In genomic region chr11:60428517-60428916, GRCh38 we compare ENCODE assay signal across 20 cellular contexts. TPM values are rescaled to one million over a fixed set of nuclear protein-coding genes. Genes with fewer than 3 reads are reported as not detected.
DNase-seq lines count a peak whose midpoint lies in the region; ATAC-seq, FAIRE-seq and TF ChIP-seq lines count a peak whose summit lies in the region.
"Had no signal": no experiment of that assay in that cellular context is flagged by ENCODE, and none has a peak within 500 bp of the region (broad histone marks: within the 10 kb centered on the region; RNA-seq: fewer than 3 reads in every experiment).

No MANE protein-coding gene starts in this region.

- H3K9me3 Mint-ChIP-seq in Calu3 (ENCODE audit: low read depth, unreplicated experiment) (no peaks in the 10 kb centered on the region), immature natural killer cell (no peaks in the 10 kb centered on the region)
- no peaks in the 10 kb centered on the region for H3K9me3 Mint-ChIP-seq in activated CD8-positive, alpha-beta T cell treated with anti-CD3 and anti-CD28 coated beads for 36 hours
- H3K9me3 Mint-ChIP-seq: activated CD4-positive, alpha-beta memory T cell treated with anti-CD3 and anti-CD28 coated beads for 36 hours; activated naive CD8-positive, alpha-beta T cell treated with anti-CD3 and anti-CD28 coated beads, Interleukin-2, amount 10 ng/mL, durations not matched to agents 7 days and 5 days had no signal

- no peaks in the 10 kb centered on the region for H3K36me3 Mint-ChIP-seq in Calu3 (ENCODE audit: insufficient read depth, unreplicated experiment)
- H3K36me3 Mint-ChIP-seq in activated CD8-positive, alpha-beta T cell treated with anti-CD3 and anti-CD28 coated beads for 36 hours (ENCODE audit: low read depth) = no peaks in the 10 kb centered on the region
- no peaks in the 10 kb centered on the region for H3K36me3 Mint-ChIP-seq in immature natural killer cell
- H3K36me3 Mint-ChIP-seq: activated CD4-positive, alpha-beta memory T cell treated with anti-CD3 and anti-CD28 coated beads for 36 hours; activated naive CD8-positive, alpha-beta T cell treated with anti-CD3 and anti-CD28 coated beads, Interleukin-2, amount 10 ng/mL, durations not matched to agents 7 days and 5 days had no signal

- DNase-seq in Calu3 (peak; percentile 4), HS-27A (ENCODE audit: low read depth) (peak; percentile 11), NCI-H2196 (lab: John Stamatoyannopoulos, UW; ENCODE audit: unreplicated experiment) (peak; percentile 56), bronchial epithelial cell (ENCODE audit: low read depth) (peak; percentile 33), GM19238 (ENCODE audit: insufficient read length, low spot score) (no peak), immature natural killer cell (no peak)
- DNase-seq in activated CD8-positive, alpha-beta T cell treated with anti-CD3 and anti-CD28 coated beads for 36 hours = no peak
- DNase-seq: activated CD4-positive, alpha-beta memory T cell treated with anti-CD3 and anti-CD28 coated beads for 36 hours; activated naive CD8-positive, alpha-beta T cell treated with anti-CD3 and anti-CD28 coated beads, Interleukin-2, amount 10 ng/mL, durations not matched to agents 7 days and 5 days; activated T-cell treated with anti-CD3 and anti-CD28 coated beads, Interleukin-2, amount 50 U/mL, for 48 hours; NCI-H82; T-helper 1 cell; testis had no signal

- H3K27me3 Mint-ChIP-seq in Calu3 (ENCODE audit: unreplicated experiment) = peaks cover 20% of the 10 kb centered on the region
- peaks cover 9% of the 10 kb centered on the region for H3K27me3 Mint-ChIP-seq in activated CD8-positive, alpha-beta T cell treated with anti-CD3 and anti-CD28 coated beads for 36 hours
- H3K27me3 Mint-ChIP-seq in immature natural killer cell (ENCODE audit: low read depth in 3 of 3) = peaks cover 2 to 10% (median 5%) of the 10 kb centered on the region in 3 donors

- no peak overlapping the region for H3K4me3 Mint-ChIP-seq in Calu3 (ENCODE audit: low read depth, unreplicated experiment)
- H3K4me3 Mint-ChIP-seq in activated CD8-positive, alpha-beta T cell treated with anti-CD3 and anti-CD28 coated beads for 36 hours = no peak overlapping the region
- no peak overlapping the region for H3K4me3 Mint-ChIP-seq in immature natural killer cell
- H3K4me3 Mint-ChIP-seq: activated CD4-positive, alpha-beta memory T cell treated with anti-CD3 and anti-CD28 coated beads for 36 hours; activated naive CD8-positive, alpha-beta T cell treated with anti-CD3 and anti-CD28 coated beads, Interleukin-2, amount 10 ng/mL, durations not matched to agents 7 days and 5 days had no signal

- POLR2A ChIA-PET in activated CD8-positive, alpha-beta T cell treated with anti-CD3 and anti-CD28 coated beads for 36 hours (lab: Charles Lee) = no interaction called here

- CTCF ChIA-PET in Calu3 (lab: Charles Lee) = no interaction called here
- CTCF ChIA-PET in activated CD8-positive, alpha-beta T cell treated with anti-CD3 and anti-CD28 coated beads for 36 hours (lab: Charles Lee) = no interaction called here

- no peaks in the 10 kb centered on the region for H3K36me3 ChIP-seq in bronchial epithelial cell (ENCODE audit: control insufficient read depth, insufficient read depth, low read length)

- no TSS peak for BruUV-seq in Calu3 (replicated peaks; lab: Mats Ljungman, UMichigan)

- intact Hi-C loops in Calu3 (cut with micrococcal nuclease; ENCODE audit: unreplicated experiment) = no loop called here
- intact Hi-C loops in activated CD8-positive, alpha-beta T cell treated with anti-CD3 and anti-CD28 coated beads for 36 hours (cut with micrococcal nuclease) = no loop called here

- H3K4me1 Mint-ChIP-seq in Calu3 (ENCODE audit: low read depth, unreplicated experiment) (no peaks in the 10 kb centered on the region), immature natural killer cell (no peaks in the 10 kb centered on the region)
- H3K4me1 Mint-ChIP-seq in activated CD8-positive, alpha-beta T cell treated with anti-CD3 and anti-CD28 coated beads for 36 hours (ENCODE audit: low read depth) = no peaks in the 10 kb centered on the region
- H3K4me1 Mint-ChIP-seq: activated naive CD8-positive, alpha-beta T cell treated with anti-CD3 and anti-CD28 coated beads, Interleukin-2, amount 10 ng/mL, durations not matched to agents 7 days and 5 days had no signal

- H3K27ac Mint-ChIP-seq in Calu3 (ENCODE audit: unreplicated experiment) (no peak overlapping the region), immature natural killer cell (no peak overlapping the region)
- no peak overlapping the region for H3K27ac Mint-ChIP-seq in activated CD8-positive, alpha-beta T cell treated with anti-CD3 and anti-CD28 coated beads for 36 hours
- H3K27ac Mint-ChIP-seq: activated CD4-positive, alpha-beta memory T cell treated with anti-CD3 and anti-CD28 coated beads for 36 hours; activated naive CD8-positive, alpha-beta T cell treated with anti-CD3 and anti-CD28 coated beads, Interleukin-2, amount 10 ng/mL, durations not matched to agents 7 days and 5 days had no signal

- ATAC-seq in HG02642 (IDR thresholded peaks at IDR 0.05; ENCODE audit: poor library complexity, unreplicated experiment) = no peak
- ATAC-seq in activated CD8-positive, alpha-beta T cell treated with anti-CD3 and anti-CD28 coated beads for 36 hours = no peak

- FAIRE-seq in bronchial epithelial cell (lab: Jason Lieb, UNC) = no peak
- FAIRE-seq: H1 had no signal

- TF ChIP-seq CTCF in Calu3 (IDR thresholded peaks at IDR 0.05; ENCODE audit: unreplicated experiment) (no peak), bronchial epithelial cell (IDR thresholded peaks at IDR 0.05; ENCODE audit: insufficient read depth, low read length, severe bottlenecking) (no peak)
- TF ChIP-seq CTCF in activated CD8-positive, alpha-beta T cell treated with anti-CD3 and anti-CD28 coated beads for 36 hours (IDR thresholded peaks at IDR 0.05) = no peak

- H3K4me3 ChIP-seq in bronchial epithelial cell (ENCODE audit: low read depth, low read length) = no peak overlapping the region
- H3K4me3 ChIP-seq: smooth muscle cell, testis had no signal

- no peaks in the 10 kb centered on the region for H3K27me3 ChIP-seq in bronchial epithelial cell (ENCODE audit: control insufficient read depth, insufficient read depth, low read length)
- H3K27me3 ChIP-seq: testis had no signal

RNA-seq across cellular contexts. Expression of gene MS4A5, which starts 0.9 kb away (rescaled TPM):
- total RNA-seq in Calu3 (2022) = not detected in 2 replicates
- total RNA-seq in bronchial epithelial cell = not detected in 2 replicates
- not detected for total RNA-seq in activated CD8-positive, alpha-beta T cell treated with anti-CD3 and anti-CD28 coated beads for 36 hours
- polyA plus RNA-seq in immature natural killer cell = not detected
- total RNA-seq: activated CD4-positive, alpha-beta memory T cell treated with anti-CD3 and anti-CD28 coated beads for 36 hours; activated naive CD8-positive, alpha-beta T cell treated with anti-CD3 and anti-CD28 coated beads, Interleukin-2, amount 10 ng/mL, durations not matched to agents 7 days and 5 days; dermis microvascular lymphatic vessel endothelial cell; H1; lower leg skin; posterior vena cava; smooth muscle cell had no signal
- polyA plus RNA-seq: esophagus, H1, smooth muscle cell had no signal

RNA-seq across cellular contexts. Expression of gene MS4A1, which starts 27.1 kb away (rescaled TPM):
- total RNA-seq in Calu3 (2022) = not detected in 2 replicates
- not detected in 2 replicates for total RNA-seq in bronchial epithelial cell
- total RNA-seq in activated CD8-positive, alpha-beta T cell treated with anti-CD3 and anti-CD28 coated beads for 36 hours = 1 to 10 TPM; 1.7 to 2.1 TPM
- 1 to 10 TPM; 1.2 to 2.8 (median 2.3) TPM for polyA plus RNA-seq in immature natural killer cell
- total RNA-seq: activated CD4-positive, alpha-beta memory T cell treated with anti-CD3 and anti-CD28 coated beads for 36 hours; dermis microvascular lymphatic vessel endothelial cell; H1; smooth muscle cell had no signal
- polyA plus RNA-seq: H1, smooth muscle cell had no signal

RNA-seq across cellular contexts. Expression of gene MS4A14, which starts 32.3 kb away (rescaled TPM):
- total RNA-seq in Calu3 (2022) = not detected in 2 replicates
- total RNA-seq in bronchial epithelial cell = not detected in 2 replicates
- not detected for total RNA-seq in activated CD8-positive, alpha-beta T cell treated with anti-CD3 and anti-CD28 coated beads for 36 hours
- polyA plus RNA-seq in immature natural killer cell = not detected
- total RNA-seq: activated CD4-positive, alpha-beta memory T cell treated with anti-CD3 and anti-CD28 coated beads for 36 hours; dermis microvascular lymphatic vessel endothelial cell; H1; smooth muscle cell had no signal
- polyA plus RNA-seq: H1, smooth muscle cell had no signal

RNA-seq across cellular contexts. Expression of gene MS4A7, which starts 50.2 kb away (rescaled TPM):
- not detected in 2 replicates for total RNA-seq in Calu3 (2022)
- total RNA-seq in bronchial epithelial cell = not detected in 2 replicates
- total RNA-seq in activated CD8-positive, alpha-beta T cell treated with anti-CD3 and anti-CD28 coated beads for 36 hours = not detected
- 1 to 10 TPM; 1.0 to 7.1 (median 2.6) TPM for polyA plus RNA-seq in immature natural killer cell
- total RNA-seq: activated CD4-positive, alpha-beta memory T cell treated with anti-CD3 and anti-CD28 coated beads for 36 hours; dermis microvascular lymphatic vessel endothelial cell; H1; smooth muscle cell had no signal
- polyA plus RNA-seq: H1, smooth muscle cell had no signal

Comparison
In these comparisons a context has a peak if more than half of its experiments do, and no peak if none do; other contexts are left out.
1. DNase-seq: peak in Calu3 (single experiment), HS-27A (single experiment), NCI-H2196 (single experiment) and bronchial epithelial cell (single experiment); none in GM19238 (single experiment), activated CD8-positive, alpha-beta T cell treated with anti-CD3 and anti-CD28 coated beads for 36 hours (single experiment) and immature natural killer cell (0 of 3).